In genomic region chr5:150341331-150341730, GRCh38 we compare ENCODE assay signal across 1 cellular context.
TF ChIP-seq lines count a peak whose summit lies in the region.

No MANE protein-coding gene starts in this region.

TF ChIP-seq in IMR-90, 13 proteins besides CTCF, POLR2A, EP300 and RAD21:
- TF ChIP-seq SMC3 (IDR thresholded peaks at IDR 0.05; ENCODE audit: low read depth, low read length) (no peak), CEBPB (IDR thresholded peaks at IDR 0.05; ENCODE audit: low read depth, low read length) (no peak), NFE2L2 (IDR thresholded peaks at IDR 0.05; ENCODE audit: low read depth, low read length) (no peak)
